In genomic region chr12:20376984-20377383, GRCh38 we compare ENCODE assay signal across 9 cellular contexts. TPM values are rescaled to one million over a fixed set of nuclear protein-coding genes. Genes with fewer than 3 reads are reported as not detected.
DNase-seq lines count a peak whose midpoint lies in the region; ATAC-seq, FAIRE-seq and TF ChIP-seq lines count a peak whose summit lies in the region.
"Had no signal": no experiment of that assay in that cellular context is flagged by ENCODE, and none has a peak within 500 bp of the region (broad histone marks: within the 10 kb centered on the region; RNA-seq: fewer than 3 reads in every experiment).

No MANE protein-coding gene starts in this region.

- ATAC-seq in right lobe of liver: peak in 3 of 4 donors; percentile 31 to 43 (median 34)
- no peak for ATAC-seq in HG03571 (IDR thresholded peaks at IDR 0.05; ENCODE audit: unreplicated experiment)
- ATAC-seq in HG03175 (IDR thresholded peaks at IDR 0.05; ENCODE audit: unreplicated experiment): no peak
- ATAC-seq in GM21390 (IDR thresholded peaks at IDR 0.05; ENCODE audit: unreplicated experiment): no peak
- ATAC-seq in activated CD4-positive, CD25-positive, alpha-beta regulatory T cell treated with anti-CD3 and anti-CD28 coated beads, Interleukin-2, amount 50 U/mL, for 24 hours: no peak

- intact Hi-C loops in Caco-2 (cut with micrococcal nuclease; ENCODE audit: unreplicated experiment): loop anchor here (1.0 to 10.0 kb wide), 5 partner anchors 252 to 804 kb away; no protein-coding TSS in a partner anchor
- intact Hi-C loops in right lobe of liver (cut with DNase I): no loop called here

- H3K27me3 Mint-ChIP-seq in Caco-2 (ENCODE audit: insufficient read depth, unreplicated experiment): peaks cover 11% of the 10 kb centered on the region

- H3K9ac ChIP-seq in Karpas-422 (ENCODE audit: low read length): no peak overlapping the region

- no peaks in the 10 kb centered on the region for H3K9me2 ChIP-seq in Karpas-422 (replicated peaks; ENCODE audit: insufficient read depth, low read length)

- peak in 1 of 2 experiments; percentile 22 for DNase-seq in Caco-2
- DNase-seq in Karpas-422: peak; percentile 42
- DNase-seq in bronchial epithelial cell (ENCODE audit: low read depth): peak; percentile 37
- DNase-seq in right lobe of liver: no peak
- DNase-seq: activated CD8-positive, alpha-beta memory T cell treated with anti-CD3 and anti-CD28 coated beads, Interleukin-2, amount 50 U/mL, for 4 hours had no signal

- 86% methylated on average over 1 of the region's 1 CpG for WGBS in right lobe of liver (ENCODE audit: insufficient coverage, low coverage, low lambda C conversion rate, missing lambda C conversion rate)

- H3K9me3 ChIP-seq in Caco-2: no peaks in the 10 kb centered on the region
- no peaks in the 10 kb centered on the region for H3K9me3 ChIP-seq in Karpas-422 (ENCODE audit: low read length)
- no peaks in the 10 kb centered on the region for H3K9me3 ChIP-seq in right lobe of liver

- H3K36me3 Mint-ChIP-seq in Caco-2 (ENCODE audit: insufficient read depth, unreplicated experiment): peaks cover 5% of the 10 kb centered on the region

- POLR2A ChIA-PET in Caco-2 (lab: Charles Lee): no interaction called here

- H3K4me3 ChIP-seq in Caco-2 (ENCODE audit: low read depth, low read length): no peak overlapping the region
- no peak overlapping the region for H3K4me3 ChIP-seq in Karpas-422 (ENCODE audit: low read length)
- H3K4me3 ChIP-seq in bronchial epithelial cell (ENCODE audit: low read depth, low read length): no peak overlapping the region
- no peak overlapping the region for H3K4me3 ChIP-seq in right lobe of liver

- H3K27me3 ChIP-seq in Caco-2 (replicated peaks; ENCODE audit: control insufficient read depth, insufficient read depth, low read length) (no peaks in the 10 kb centered on the region), Karpas-422 (ENCODE audit: low read length) (no peaks in the 10 kb centered on the region), bronchial epithelial cell (ENCODE audit: control insufficient read depth, insufficient read depth, low read length) (peaks cover 3% of the 10 kb centered on the region), right lobe of liver (peaks cover 0 to 4% of the 10 kb centered on the region in 2 donors)

- H3K27ac ChIP-seq in Karpas-422 (ENCODE audit: low read length) (no peak overlapping the region), right lobe of liver (no peak overlapping the region)

- TF ChIP-seq CTCF in Caco-2 (IDR thresholded peaks at IDR 0.05; ENCODE audit: insufficient read depth in 1 of 2, low read depth in 1 of 2, low read length in 1 of 2, severe bottlenecking in 1 of 2, unreplicated experiment in 1 of 2): peak; percentile 14 to 54
- TF ChIP-seq CTCF in bronchial epithelial cell (IDR thresholded peaks at IDR 0.05; ENCODE audit: insufficient read depth, low read length, severe bottlenecking): peak; percentile 31
- TF ChIP-seq CTCF in right lobe of liver (IDR thresholded peaks at IDR 0.05): peak; percentile 23 to 62 (median 34)

- no peaks in the 10 kb centered on the region for H3K9me3 Mint-ChIP-seq in Caco-2 (ENCODE audit: unreplicated experiment)

- H3K4me1 ChIP-seq in Caco-2 (peaks cover 4% of the 10 kb centered on the region; the same call in 1 of the 2 replicates), Karpas-422 (ENCODE audit: low read length) (no peaks in the 10 kb centered on the region), right lobe of liver (no peaks in the 10 kb centered on the region)

- H3K4me3 Mint-ChIP-seq in Caco-2 (ENCODE audit: unreplicated experiment): no peak overlapping the region

- no peaks in the 10 kb centered on the region for H4K20me1 ChIP-seq in Karpas-422 (ENCODE audit: insufficient read depth, low read depth, low read length)

- no peaks in the 10 kb centered on the region for H3K79me2 ChIP-seq in Karpas-422 (ENCODE audit: low read length)

- H2AFZ ChIP-seq in Karpas-422 (ENCODE audit: low read length): no peak overlapping the region

- no peak for TF ChIP-seq POLR2A in right lobe of liver (IDR thresholded peaks at IDR 0.05)

- no peak overlapping the region for H3K4me2 ChIP-seq in Karpas-422 (ENCODE audit: low read depth, low read length, poor library complexity, severe bottlenecking)

- no TSS peak for BruUV-seq in Caco-2 (replicated peaks; lab: Mats Ljungman, UMichigan)

- no peak for FAIRE-seq in bronchial epithelial cell (lab: Jason Lieb, UNC)

- no peak overlapping the region for H3K27ac Mint-ChIP-seq in Caco-2 (ENCODE audit: unreplicated experiment)

- CTCF ChIA-PET in Caco-2 (lab: Charles Lee): no interaction called here

- no peaks in the 10 kb centered on the region for H3K36me3 ChIP-seq in Caco-2 (ENCODE audit: control insufficient read depth, insufficient read depth, low read length)
- H3K36me3 ChIP-seq in Karpas-422 (ENCODE audit: insufficient read depth, low read length): no peaks in the 10 kb centered on the region
- no peaks in the 10 kb centered on the region for H3K36me3 ChIP-seq in bronchial epithelial cell (ENCODE audit: control insufficient read depth, insufficient read depth, low read length)
- no peaks in the 10 kb centered on the region for H3K36me3 ChIP-seq in right lobe of liver

- H3K4me1 Mint-ChIP-seq in Caco-2 (ENCODE audit: low read depth, unreplicated experiment): no peaks in the 10 kb centered on the region

RNA-seq across cellular contexts. Expression of gene PDE3A, which starts 8.6 kb away (rescaled TPM):
- total RNA-seq in Caco-2 (2022): 0.36 and 0.44 TPM in 2 replicates
- not detected in 2 replicates for total RNA-seq in Karpas-422 (2014; rRNA removed; shearing (Covaris generic); ENCODE audit: low replicate concordance)
- under 0.01 TPM in 1 of 2 replicates, not detected in the other for total RNA-seq in bronchial epithelial cell
- 1 to 10 TPM in 5 of 6 experiments, under 1 TPM in 1; 0.79 to 2.4 (median 1.3) TPM for total RNA-seq in right lobe of liver

Comparison
In these comparisons a context has a peak if more than half of its experiments do, and no peak if none do; other contexts are left out.
1. DNase-seq: peak in Karpas-422 (single experiment) and bronchial epithelial cell (single experiment); none in right lobe of liver (0 of 3).
2. ATAC-seq: peak in right lobe of liver (3 of 4); none in HG03571 (single experiment), HG03175 (single experiment), GM21390 (single experiment) and activated CD4-positive, CD25-positive, alpha-beta regulatory T cell treated with anti-CD3 and anti-CD28 coated beads, Interleukin-2, amount 50 U/mL, for 24 hours (0 of 2).
3. Peak in every context shown above with its lines, with median percentiles within 50 percentile points of each other: CTCF ChIP-seq.